16 cellular contexts compared by ENCODE assay signal in genomic region chr9:1077616-1078015, GRCh38. TPM values are rescaled to one million over a fixed set of nuclear protein-coding genes. Genes with fewer than 3 reads are reported as not detected.
DNase-seq lines count a peak whose midpoint lies in the region; ATAC-seq and TF ChIP-seq lines count a peak whose summit lies in the region.
"Had no signal": no experiment of that assay in that cellular context is flagged by ENCODE, and none has a peak within 500 bp of the region (broad histone marks: within the 10 kb centered on the region; RNA-seq: fewer than 3 reads in every experiment).

No MANE protein-coding gene starts in this region.

- peak; percentile 14 for DNase-seq in H4 (ENCODE audit: low spot score)
- peak; percentile 54 for DNase-seq in RPMI8226
- DNase-seq in kidney epithelial cell (ENCODE audit: low read depth) = peak; percentile 21
- no peak for DNase-seq in activated naive CD8-positive, alpha-beta T cell treated with anti-CD3 and anti-CD28 coated beads for 36 hours
- no peak for DNase-seq in effector CD4-positive, alpha-beta T cell
- DNase-seq: ACHN; BE2C; CD4-positive, alpha-beta memory T cell; DMS153; DMS79; GDM1; H9 had no signal

- H3K36me3 Mint-ChIP-seq in activated naive CD8-positive, alpha-beta T cell treated with anti-CD3 and anti-CD28 coated beads for 36 hours = no peaks in the 10 kb centered on the region
- H3K36me3 Mint-ChIP-seq: CD14-positive monocyte; CD4-positive, alpha-beta memory T cell had no signal

- H3K4me3 ChIP-seq in kidney epithelial cell (ENCODE audit: low read depth, low read length) = no peak overlapping the region
- H3K4me3 ChIP-seq: GM23338 had no signal

- TF ChIP-seq CTCF in kidney epithelial cell (IDR thresholded peaks at IDR 0.05; ENCODE audit: insufficient read depth, low read length, poor library complexity, severe bottlenecking) = no peak

- ATAC-seq in GM18909 (IDR thresholded peaks at IDR 0.05; ENCODE audit: poor library complexity, unreplicated experiment) = no peak
- ATAC-seq: GM23338 had no signal

- H3K27me3 Mint-ChIP-seq in activated naive CD8-positive, alpha-beta T cell treated with anti-CD3 and anti-CD28 coated beads for 36 hours = peaks cover 26% of the 10 kb centered on the region

- no peaks in the 10 kb centered on the region for H3K36me3 ChIP-seq in kidney epithelial cell (ENCODE audit: control insufficient read depth, insufficient read depth, low read length)
- H3K36me3 ChIP-seq: BE2C had no signal

- no peaks in the 10 kb centered on the region for H3K4me1 Mint-ChIP-seq in activated naive CD8-positive, alpha-beta T cell treated with anti-CD3 and anti-CD28 coated beads for 36 hours
- H3K4me1 Mint-ChIP-seq: CD14-positive monocyte; CD4-positive, alpha-beta memory T cell; H9 had no signal

- no peaks in the 10 kb centered on the region for H3K27me3 ChIP-seq in kidney epithelial cell (ENCODE audit: control insufficient read depth, insufficient read depth, low read length)
- H3K27me3 ChIP-seq: BE2C had no signal

- H3K9me3 Mint-ChIP-seq in activated naive CD8-positive, alpha-beta T cell treated with anti-CD3 and anti-CD28 coated beads for 36 hours = no peaks in the 10 kb centered on the region
- H3K9me3 Mint-ChIP-seq: CD4-positive, alpha-beta memory T cell; GM23338 had no signal

- no peak overlapping the region for H3K4me3 Mint-ChIP-seq in activated naive CD8-positive, alpha-beta T cell treated with anti-CD3 and anti-CD28 coated beads for 36 hours
- H3K4me3 Mint-ChIP-seq: CD14-positive monocyte; CD4-positive, alpha-beta memory T cell; GM23338; H9 had no signal

- H3K27ac Mint-ChIP-seq in activated naive CD8-positive, alpha-beta T cell treated with anti-CD3 and anti-CD28 coated beads for 36 hours = no peak overlapping the region
- H3K27ac Mint-ChIP-seq: CD14-positive monocyte; CD4-positive, alpha-beta memory T cell; GM23338 had no signal

RNA-seq across cellular contexts. Expression of gene DMRT2, which starts 27.5 kb away (rescaled TPM):
- total RNA-seq in H4 (2014; rRNA removed; shearing (Covaris generic)) = 0.08 and 0.77 TPM in 2 replicates
- total RNA-seq in kidney epithelial cell = 0.17 TPM in 1 of 2 replicates, not detected in the other
- not detected for total RNA-seq in activated naive CD8-positive, alpha-beta T cell treated with anti-CD3 and anti-CD28 coated beads for 36 hours
- total RNA-seq: GM23338, H9, HT-29 had no signal

Comparison
In these comparisons a context has a peak if more than half of its experiments do, and no peak if none do; other contexts are left out.
1. DNase-seq: peak in H4 (single experiment), RPMI8226 (single experiment) and kidney epithelial cell (single experiment); none in activated naive CD8-positive, alpha-beta T cell treated with anti-CD3 and anti-CD28 coated beads for 36 hours (single experiment) and effector CD4-positive, alpha-beta T cell (single experiment).